7 cellular contexts compared by ENCODE assay signal in the genomic region with DNA sequence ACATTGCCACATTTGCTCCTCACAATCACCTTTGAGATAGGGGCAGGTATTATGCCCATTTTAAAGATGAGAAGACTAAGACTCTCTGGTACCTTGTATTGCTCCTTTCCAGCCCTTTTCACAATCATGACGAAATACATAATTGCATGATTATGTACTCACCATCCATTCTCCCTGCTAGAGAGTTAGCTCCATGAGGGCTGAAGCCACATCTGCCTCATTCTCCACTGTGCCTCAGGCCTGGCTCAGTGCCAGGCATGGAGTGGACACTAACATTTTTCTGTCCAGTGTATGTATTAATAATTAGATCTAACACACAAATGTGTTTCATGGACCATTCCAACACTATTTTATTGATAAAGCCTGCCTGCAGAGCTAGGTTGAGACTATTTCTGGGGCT.
"Had no signal": no experiment of that assay in that cellular context is flagged by ENCODE, and none has a peak within 500 bp of the region (broad histone marks: within the 10 kb centered on the region; RNA-seq: fewer than 3 reads in every experiment).

No MANE protein-coding gene starts in this region.

- H3K9ac ChIP-seq: KMS-11 had no signal

- DNase-seq: IMR-90, KBM-7, KG1 had no signal

- ATAC-seq: HepG2 had no signal

- H3K27ac ChIP-seq: HL-60, KMS-11 had no signal

- FAIRE-seq: HepG2, HTR-8/SVneo had no signal

- H3K4me2 ChIP-seq: KMS-11 had no signal
